In genomic region chr15:94972314-94972713, GRCh38 we compare ENCODE assay signal across 17 cellular contexts.
DNase-seq lines count a peak whose midpoint lies in the region; ATAC-seq and TF ChIP-seq lines count a peak whose summit lies in the region.
"Had no signal": no experiment of that assay in that cellular context is flagged by ENCODE, and none has a peak within 500 bp of the region (broad histone marks: within the 10 kb centered on the region; RNA-seq: fewer than 3 reads in every experiment).

No MANE protein-coding gene starts in this region.

- intact Hi-C loops in Right ventricle myocardium inferior (cut with DNase I) = no loop called here

- H3K27ac ChIP-seq in hepatocyte = peak overlapping the region; percentile 29
- H3K27ac ChIP-seq: colonic mucosa, thyroid gland had no signal

- no peak overlapping the region for H2AFZ ChIP-seq in hepatocyte

- ATAC-seq in omental fat pad (ENCODE audit: low FRiP score) (peak; percentile 64), Right ventricle myocardium inferior (no peak)
- ATAC-seq: mucosa of descending colon had no signal

- H3K79me2 ChIP-seq in hepatocyte = no peaks in the 10 kb centered on the region

- H3K9me3 ChIP-seq in hepatocyte (ENCODE audit: low read depth) = no peaks in the 10 kb centered on the region
- H3K9me3 ChIP-seq: colonic mucosa, mucosa of descending colon, SK-N-SH, thyroid gland had no signal

- H3K4me3 ChIP-seq in hepatocyte = no peak overlapping the region
- H3K4me3 ChIP-seq: colonic mucosa, mucosa of descending colon, thyroid gland had no signal

- 69% methylated on average over 2 of the region's 2 CpGs for WGBS in hepatocyte (ENCODE audit: low lambda C conversion rate, missing lambda C conversion rate)

- no peak overlapping the region for H3K4me2 ChIP-seq in hepatocyte
- H3K4me2 ChIP-seq: SK-N-SH had no signal

- DNase-seq in H4 (ENCODE audit: low spot score) (peak; percentile 21), astrocyte of the hippocampus (ENCODE audit: low read depth, low spot score) (peak; percentile 1), hepatocyte (ENCODE audit: low spot score) (peak; percentile 12), omental fat pad (ENCODE audit: low spot score) (no peak), OCI-M2 (lab: John Stamatoyannopoulos, UW; ENCODE audit: unreplicated experiment) (no peak), Right ventricle myocardium inferior (ENCODE audit: missing footprints) (no peak), AML-193 (lab: John Stamatoyannopoulos, UW) (no peak), hypothalamus (lab: John Stamatoyannopoulos, UW) (no peak)
- DNase-seq: activated B cell treated with CpG ODN at 0.5 μM for 24 hours; activated CD8-positive, alpha-beta memory T cell treated with anti-CD3 and anti-CD28 coated beads, Interleukin-2, amount 50 U/mL, for 4 hours; colonic mucosa; immature natural killer cell; mucosa of descending colon; MV-4-11; NCI-H2171; SK-N-SH; thyroid gland had no signal

- H3K9me2 ChIP-seq in hepatocyte (replicated peaks; ENCODE audit: insufficient read depth) = no peaks in the 10 kb centered on the region
- H3K9me2 ChIP-seq: SK-N-SH had no signal

- H3K27me3 ChIP-seq in hepatocyte = no peaks in the 10 kb centered on the region
- H3K27me3 ChIP-seq: colonic mucosa, thyroid gland had no signal

- TF ChIP-seq CTCF in hepatocyte (IDR thresholded peaks at IDR 0.05; ENCODE audit: poor library complexity) (no peak), omental fat pad (IDR thresholded peaks at IDR 0.05) (no peak)

- H3K4me1 ChIP-seq in hepatocyte (ENCODE audit: insufficient read depth) = no peaks in the 10 kb centered on the region
- H3K4me1 ChIP-seq: colonic mucosa, thyroid gland had no signal

- H4K20me1 ChIP-seq in hepatocyte (ENCODE audit: insufficient read depth, poor library complexity, severe bottlenecking) = no peaks in the 10 kb centered on the region

- H3K36me3 ChIP-seq in hepatocyte (replicated peaks; ENCODE audit: insufficient read depth, low read depth) = no peaks in the 10 kb centered on the region
- H3K36me3 ChIP-seq: colonic mucosa, thyroid gland had no signal

Comparison
In these comparisons a context has a peak if more than half of its experiments do, and no peak if none do; other contexts are left out.
1. DNase-seq: peak in H4 (single experiment), astrocyte of the hippocampus (single experiment) and hepatocyte (single experiment); none in omental fat pad (single experiment), OCI-M2 (single experiment), Right ventricle myocardium inferior (single experiment), AML-193 (0 of 2) and hypothalamus (0 of 51).